Comparison of ENCODE assay signal across 37 cellular contexts in the genomic region with DNA sequence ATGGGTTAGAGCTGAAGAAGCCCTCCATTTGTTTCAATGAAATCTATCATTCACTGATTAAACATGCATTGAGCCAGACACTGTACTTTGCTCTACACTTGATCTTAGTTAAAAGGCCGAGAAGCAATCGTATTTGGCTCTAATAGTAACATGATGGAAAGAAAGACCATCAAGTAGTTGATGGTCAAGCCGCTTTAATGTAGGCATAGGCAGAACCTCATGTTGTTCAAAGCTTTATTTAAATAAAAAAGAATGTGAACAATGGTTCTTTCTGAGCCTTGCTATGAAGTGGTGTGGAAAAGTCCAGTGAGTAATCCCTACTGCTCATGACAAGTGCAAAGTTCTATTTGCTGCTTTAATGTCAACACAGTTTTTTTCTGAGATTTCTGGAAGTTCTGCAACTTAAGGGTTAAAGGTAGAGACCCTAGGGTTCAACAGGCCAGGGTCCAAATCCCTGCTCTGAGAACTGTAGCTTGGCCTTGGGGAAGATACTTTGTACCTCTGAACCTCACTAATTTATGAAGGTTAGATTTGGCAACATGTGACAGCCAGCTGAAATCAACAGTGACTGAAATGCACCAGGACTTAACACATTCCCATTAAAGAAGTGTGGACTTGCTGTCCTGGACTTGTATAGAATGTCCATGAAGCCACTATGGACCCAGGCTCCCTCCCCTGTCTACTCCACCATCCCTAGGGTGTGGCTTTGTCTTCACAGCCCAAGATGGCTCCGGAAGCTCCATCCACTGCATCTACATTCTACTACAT. TPM values are rescaled to one million over a fixed set of nuclear protein-coding genes. Genes with fewer than 3 reads are reported as not detected.
"Had no signal": no experiment of that assay in that cellular context is flagged by ENCODE, and none has a peak within 500 bp of the region (broad histone marks: within the 10 kb centered on the region; RNA-seq: fewer than 3 reads in every experiment).

No MANE protein-coding gene starts in this region.

- H3K4me2 ChIP-seq: smooth muscle cell had no signal

- H3K4me3 ChIP-seq: colonic mucosa, gastroesophageal sphincter, heart left ventricle, lung, ovary, psoas muscle, smooth muscle cell, stomach, thyroid gland, vagina had no signal

- H3K4me1 ChIP-seq: colonic mucosa, foreskin keratinocyte, gastroesophageal sphincter, heart left ventricle, psoas muscle, stomach, thyroid gland, vagina had no signal

- H3K27ac ChIP-seq: colonic mucosa, epithelial cell of prostate, foreskin keratinocyte, gastroesophageal sphincter, heart left ventricle, ovary, psoas muscle, stomach, thyroid gland, vagina had no signal

- H3K9me3 ChIP-seq: colonic mucosa, gastroesophageal sphincter, heart left ventricle, ovary, psoas muscle, stomach, thyroid gland, vagina had no signal

- DNase-seq: colonic mucosa; effector CD8-positive, alpha-beta T cell; endodermal cell; foreskin keratinocyte; heart left ventricle; hippocampal formation; islet precursor cell; kidney glomerular epithelial cell; left colon; left ventricle myocardium superior; natural killer cell; occipital lobe; ovary; posterior cingulate gyrus; psoas muscle; stimulated activated CD4-positive, alpha-beta T cell treated with anti-CD3 and anti-CD28 coated beads, Interleukin-12 subunit alpha, Interleukin-12 subunit beta, amount 100 ng/mL, for 4 hours; stimulated activated CD4-positive, alpha-beta T cell treated with anti-CD3 and anti-CD28 coated beads, Interleukin-1b, Interleukin-23, amount 100 ng/mL, for 48 hours; stimulated activated CD4-positive, alpha-beta T cell treated with anti-CD3 and anti-CD28 coated beads, Interleukin-4, amount 100 ng/mL, for 1 hour; stimulated activated CD8-positive, alpha-beta memory T cell treated with anti-CD3 and anti-CD28 coated beads, Interleukin-4, amount 100 ng/mL, for 48 hours; stimulated activated naive CD4-positive, alpha-beta T cell treated with Interleukin-2 at 50 U/mL for 16 hours; stomach; thyroid gland; trophoblast cell had no signal

- H3K27me3 ChIP-seq: colonic mucosa, ovary, thyroid gland, vagina had no signal

- H3K36me3 ChIP-seq: colonic mucosa, gastroesophageal sphincter, heart left ventricle, ovary, stomach, thyroid gland, vagina had no signal

RNA-seq across cellular contexts. Expression of gene CLRN2, which starts 44.2 kb away (rescaled TPM):
- total RNA-seq: colonic mucosa, endodermal cell, esophagus mucosa, fibroblast of lung, foreskin keratinocyte, gastroesophageal sphincter, heart left ventricle, left colon, left ventricle myocardium superior, lung, mononuclear cell, natural killer cell, occipital lobe, ovary, psoas muscle, renal cortical epithelial cell, sciatic nerve, smooth muscle cell, stomach, subcutaneous adipose tissue, temporal lobe, thyroid gland, ureter, vagina had no signal
- polyA plus RNA-seq: fibroblast of lung, foreskin keratinocyte, heart left ventricle, lung, neural cell, ovary, psoas muscle, smooth muscle cell, stomach had no signal
